Comparison of ENCODE assay signal across 1 cellular context in genomic region chr5:172782169-172783039, GRCh38.
TF ChIP-seq lines count a peak whose summit lies in the region.

No MANE protein-coding gene starts in this region.

TF ChIP-seq in HepG2, 621 proteins besides CTCF, POLR2A, EP300 and RAD21 (continued from another document and continues in another):
- TF ChIP-seq HBP1 (CRISPR knock-in tag; IDR thresholded peaks at IDR 0.05; ENCODE audit: low read depth) (no peak), ZNF510 (CRISPR knock-in tag; IDR thresholded peaks at IDR 0.05; ENCODE audit: low read depth) (no peak), ZBTB8A (CRISPR knock-in tag; IDR thresholded peaks at IDR 0.05; ENCODE audit: borderline replicate concordance, low read depth) (no peak), ZNF839 (CRISPR knock-in tag; IDR thresholded peaks at IDR 0.05; ENCODE audit: borderline replicate concordance) (no peak), RFX1 (IDR thresholded peaks at IDR 0.05) (no peak), ZNF589 (CRISPR knock-in tag; conservative IDR thresholded peaks at IDR 0.05) (no peak), E2F1 (CRISPR knock-in tag; IDR thresholded peaks at IDR 0.05) (no peak), ZNF18 (CRISPR knock-in tag; IDR thresholded peaks at IDR 0.05; ENCODE audit: insufficient replicate concordance) (peak; percentile 76), SMAD3 (CRISPR knock-in tag; IDR thresholded peaks at IDR 0.05) (peak; percentile 60; the same call in 1 of the 2 replicates), FOXA1 (IDR thresholded peaks at IDR 0.05) (peak; percentile 90), FOXA1 (CRISPR knock-in tag; IDR thresholded peaks at IDR 0.05) (peak; percentile 88), ZNF264 (CRISPR knock-in tag; IDR thresholded peaks at IDR 0.05) (no peak), MAFG (CRISPR knock-in tag; IDR thresholded peaks at IDR 0.05) (peak; percentile 55; the same call in 1 of the 2 replicates), ZNF274 (CRISPR knock-in tag; IDR thresholded peaks at IDR 0.05) (no peak), MIER2 (CRISPR knock-in tag; IDR thresholded peaks at IDR 0.05) (no peak), ZBTB7A (CRISPR knock-in tag; IDR thresholded peaks at IDR 0.05) (no peak), NFE2 (CRISPR knock-in tag; IDR thresholded peaks at IDR 0.05) (peak; percentile 74), SNRNP70 (IDR thresholded peaks at IDR 0.05; ENCODE audit: low read depth, low read length) (no peak), ZEB1 (IDR thresholded peaks at IDR 0.05; ENCODE audit: insufficient replicate concordance, low read depth) (peak; percentile 45), KAT7 (CRISPR knock-in tag; IDR thresholded peaks at IDR 0.05; ENCODE audit: borderline replicate concordance) (no peak), KDM2A (CRISPR knock-in tag; IDR thresholded peaks at IDR 0.05; ENCODE audit: borderline replicate concordance, low read depth) (no peak), ZNF432 (CRISPR knock-in tag; IDR thresholded peaks at IDR 0.05; ENCODE audit: borderline replicate concordance) (no peak), ZNF501 (CRISPR knock-in tag; IDR thresholded peaks at IDR 0.05) (no peak), IKZF1 (IDR thresholded peaks at IDR 0.05) (no peak), ZNF615 (CRISPR knock-in tag; IDR thresholded peaks at IDR 0.05; ENCODE audit: borderline replicate concordance) (no peak), UBTF (CRISPR knock-in tag; IDR thresholded peaks at IDR 0.05) (no peak), FOXJ3 (CRISPR knock-in tag; IDR thresholded peaks at IDR 0.05; ENCODE audit: borderline replicate concordance) (no peak), TSC22D2 (CRISPR knock-in tag; IDR thresholded peaks at IDR 0.05; ENCODE audit: borderline replicate concordance) (0 out of 2 replicates have a peak, but pooled peaks have one; percentile 74), POGZ (CRISPR knock-in tag; IDR thresholded peaks at IDR 0.05) (no peak), MTA1 (CRISPR knock-in tag; IDR thresholded peaks at IDR 0.05; ENCODE audit: borderline replicate concordance) (no peak), RBAK (CRISPR knock-in tag; IDR thresholded peaks at IDR 0.05) (no peak), TEAD3 (CRISPR knock-in tag; optimal IDR thresholded peaks at IDR 0.05; ENCODE audit: borderline replicate concordance) (peak; percentile 72), ZBTB46 (CRISPR knock-in tag; IDR thresholded peaks at IDR 0.05; ENCODE audit: borderline replicate concordance) (no peak), ATM (IDR thresholded peaks at IDR 0.05; ENCODE audit: borderline replicate concordance) (no peak), SIN3A (IDR thresholded peaks at IDR 0.05; ENCODE audit: borderline replicate concordance, low read depth, low read length) (no peak), ZFY (CRISPR knock-in tag; IDR thresholded peaks at IDR 0.05) (no peak), IRX3 (CRISPR knock-in tag; IDR thresholded peaks at IDR 0.05; ENCODE audit: borderline replicate concordance, low read depth) (no peak)
- TF ChIP-seq, protein P1, sequence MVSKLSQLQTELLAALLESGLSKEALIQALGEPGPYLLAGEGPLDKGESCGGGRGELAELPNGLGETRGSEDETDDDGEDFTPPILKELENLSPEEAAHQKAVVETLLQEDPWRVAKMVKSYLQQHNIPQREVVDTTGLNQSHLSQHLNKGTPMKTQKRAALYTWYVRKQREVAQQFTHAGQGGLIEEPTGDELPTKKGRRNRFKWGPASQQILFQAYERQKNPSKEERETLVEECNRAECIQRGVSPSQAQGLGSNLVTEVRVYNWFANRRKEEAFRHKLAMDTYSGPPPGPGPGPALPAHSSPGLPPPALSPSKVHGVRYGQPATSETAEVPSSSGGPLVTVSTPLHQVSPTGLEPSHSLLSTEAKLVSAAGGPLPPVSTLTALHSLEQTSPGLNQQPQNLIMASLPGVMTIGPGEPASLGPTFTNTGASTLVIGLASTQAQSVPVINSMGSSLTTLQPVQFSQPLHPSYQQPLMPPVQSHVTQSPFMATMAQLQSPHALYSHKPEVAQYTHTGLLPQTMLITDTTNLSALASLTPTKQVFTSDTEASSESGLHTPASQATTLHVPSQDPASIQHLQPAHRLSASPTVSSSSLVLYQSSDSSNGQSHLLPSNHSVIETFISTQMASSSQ (IDR thresholded peaks at IDR 0.05; ENCODE audit: low read depth), result no peak; the same call in 1 of the 2 replicates
- TF ChIP-seq, protein P1 (CRISPR knock-in tag; IDR thresholded peaks at IDR 0.05; ENCODE audit: borderline replicate concordance), result no peak; the same call in 1 of the 2 replicates
- TF ChIP-seq, protein P2, sequence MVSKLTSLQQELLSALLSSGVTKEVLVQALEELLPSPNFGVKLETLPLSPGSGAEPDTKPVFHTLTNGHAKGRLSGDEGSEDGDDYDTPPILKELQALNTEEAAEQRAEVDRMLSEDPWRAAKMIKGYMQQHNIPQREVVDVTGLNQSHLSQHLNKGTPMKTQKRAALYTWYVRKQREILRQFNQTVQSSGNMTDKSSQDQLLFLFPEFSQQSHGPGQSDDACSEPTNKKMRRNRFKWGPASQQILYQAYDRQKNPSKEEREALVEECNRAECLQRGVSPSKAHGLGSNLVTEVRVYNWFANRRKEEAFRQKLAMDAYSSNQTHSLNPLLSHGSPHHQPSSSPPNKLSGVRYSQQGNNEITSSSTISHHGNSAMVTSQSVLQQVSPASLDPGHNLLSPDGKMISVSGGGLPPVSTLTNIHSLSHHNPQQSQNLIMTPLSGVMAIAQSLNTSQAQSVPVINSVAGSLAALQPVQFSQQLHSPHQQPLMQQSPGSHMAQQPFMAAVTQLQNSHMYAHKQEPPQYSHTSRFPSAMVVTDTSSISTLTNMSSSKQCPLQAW (CRISPR knock-in tag; IDR thresholded peaks at IDR 0.05), result no peak
- TF ChIP-seq, protein P3, sequence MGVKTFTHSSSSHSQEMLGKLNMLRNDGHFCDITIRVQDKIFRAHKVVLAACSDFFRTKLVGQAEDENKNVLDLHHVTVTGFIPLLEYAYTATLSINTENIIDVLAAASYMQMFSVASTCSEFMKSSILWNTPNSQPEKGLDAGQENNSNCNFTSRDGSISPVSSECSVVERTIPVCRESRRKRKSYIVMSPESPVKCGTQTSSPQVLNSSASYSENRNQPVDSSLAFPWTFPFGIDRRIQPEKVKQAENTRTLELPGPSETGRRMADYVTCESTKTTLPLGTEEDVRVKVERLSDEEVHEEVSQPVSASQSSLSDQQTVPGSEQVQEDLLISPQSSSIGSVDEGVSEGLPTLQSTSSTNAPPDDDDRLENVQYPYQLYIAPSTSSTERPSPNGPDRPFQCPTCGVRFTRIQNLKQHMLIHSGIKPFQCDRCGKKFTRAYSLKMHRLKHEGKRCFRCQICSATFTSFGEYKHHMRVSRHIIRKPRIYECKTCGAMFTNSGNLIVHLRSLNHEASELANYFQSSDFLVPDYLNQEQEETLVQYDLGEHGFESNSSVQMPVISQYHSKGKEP (CRISPR knock-in tag; IDR thresholded peaks at IDR 0.05), result no peak
